In genomic region chr1:30538226-30538625, GRCh38 we compare ENCODE assay signal across 18 cellular contexts.
DNase-seq lines count a peak whose midpoint lies in the region; TF ChIP-seq lines count a peak whose summit lies in the region.
"Had no signal": no experiment of that assay in that cellular context is flagged by ENCODE, and none has a peak within 500 bp of the region (broad histone marks: within the 10 kb centered on the region; RNA-seq: fewer than 3 reads in every experiment).

No MANE protein-coding gene starts in this region.

- intact Hi-C loops in spleen (cut with DNase I; ENCODE audit: low total_unique reads): no loop called here

- no peak for TF ChIP-seq CTCF in coronary artery (IDR thresholded peaks at IDR 0.05)
- no peak for TF ChIP-seq CTCF in neural crest cell (conservative IDR thresholded peaks at IDR 0.05)
- no peak for TF ChIP-seq CTCF in spleen (IDR thresholded peaks at IDR 0.05 in 8 of 11, conservative IDR thresholded peaks at IDR 0.05 in 3 of 11)

- H3K36me3 Mint-ChIP-seq in neural crest cell (ENCODE audit: low read depth): no peaks in the 10 kb centered on the region
- H3K36me3 Mint-ChIP-seq: CD4-positive, CD25-positive, alpha-beta regulatory T cell; CD8-positive, alpha-beta T cell had no signal

- peaks cover 2% of the 10 kb centered on the region for H3K9me3 Mint-ChIP-seq in neural crest cell
- H3K9me3 Mint-ChIP-seq: CD8-positive, alpha-beta T cell had no signal

- no peaks in the 10 kb centered on the region for H3K9me3 ChIP-seq in spleen
- H3K9me3 ChIP-seq: Caco-2 had no signal

- WGBS in spleen, 5 donors: 40 to 66% (median 57%) methylated on average over 4 of the region's 4 CpGs

- H3K36me3 ChIP-seq in spleen: no peaks in the 10 kb centered on the region
- H3K36me3 ChIP-seq: BLaER1 had no signal

- peaks cover 19% of the 10 kb centered on the region for H3K4me1 Mint-ChIP-seq in neural crest cell
- H3K4me1 Mint-ChIP-seq: B cell; CD4-positive, CD25-positive, alpha-beta regulatory T cell had no signal

- DNase-seq in activated CD8-positive, alpha-beta memory T cell treated with anti-CD3 and anti-CD28 coated beads for 24 hours: peak; percentile 26
- no peak for DNase-seq in activated CD8-positive, alpha-beta memory T cell treated with anti-CD3 and anti-CD28 coated beads, Interleukin-2, amount 50 U/mL, for 4 hours
- DNase-seq in coronary artery (ENCODE audit: low spot score): peak; percentile 26
- no peak for DNase-seq in neural crest cell (ENCODE audit: low read depth, low spot score)
- DNase-seq in spleen: peak; percentile 17
- no peak for DNase-seq in NCI-H524 treated with DMSO at 0.1 percent for 48 hours (lab: John Stamatoyannopoulos, UW)
- DNase-seq in NK-92 (lab: John Stamatoyannopoulos, UW; ENCODE audit: unreplicated experiment): no peak
- DNase-seq: Caco-2; CD4-positive, CD25-positive, alpha-beta regulatory T cell; CD8-positive, alpha-beta T cell; DMS153; DND-41; GM23248; H9 had no signal

- H3K4me3 Mint-ChIP-seq in neural crest cell: no peak overlapping the region
- H3K4me3 Mint-ChIP-seq: B cell; CD4-positive, CD25-positive, alpha-beta regulatory T cell; CD8-positive, alpha-beta T cell; H9 had no signal

- H3K27ac Mint-ChIP-seq in neural crest cell (ENCODE audit: unreplicated experiment): peak overlapping the region; percentile 20
- H3K27ac Mint-ChIP-seq: B cell; CD4-positive, CD25-positive, alpha-beta regulatory T cell; CD8-positive, alpha-beta T cell had no signal

- no peak overlapping the region for H3K27ac ChIP-seq in coronary artery
- H3K27ac ChIP-seq in spleen: peak overlapping the region in 2 of 8 donors; percentile 40 to 56
- H3K27ac ChIP-seq: 22Rv1, BLaER1, C4-2B, GM23248 had no signal

- TF ChIP-seq POLR2A in spleen (IDR thresholded peaks at IDR 0.05): no peak

- H3K27me3 ChIP-seq in spleen (replicated peaks in 1 of 7): peaks cover 0 to 20% (median 0%) of the 10 kb centered on the region in 7 donors
- H3K27me3 ChIP-seq: BLaER1 had no signal

- peaks cover 0 to 26% (median 4%) of the 10 kb centered on the region in 6 donors for H3K4me1 ChIP-seq in spleen
- H3K4me1 ChIP-seq: Caco-2 had no signal

- H3K4me3 ChIP-seq in coronary artery (no peak overlapping the region), spleen (no peak overlapping the region)
- H3K4me3 ChIP-seq: BLaER1, GM23248 had no signal

- no peaks in the 10 kb centered on the region for H3K27me3 Mint-ChIP-seq in neural crest cell (ENCODE audit: low read depth)
- H3K27me3 Mint-ChIP-seq: CD4-positive, CD25-positive, alpha-beta regulatory T cell had no signal

Comparison
In these comparisons a context has a peak if more than half of its experiments do, and no peak if none do; other contexts are left out.
1. DNase-seq: peak in activated CD8-positive, alpha-beta memory T cell treated with anti-CD3 and anti-CD28 coated beads for 24 hours (single experiment), coronary artery (single experiment) and spleen (single experiment); none in activated CD8-positive, alpha-beta memory T cell treated with anti-CD3 and anti-CD28 coated beads, Interleukin-2, amount 50 U/mL, for 4 hours (single experiment), neural crest cell (single experiment), NCI-H524 treated with DMSO at 0.1 percent for 48 hours (single experiment) and NK-92 (single experiment).